Comparison of ENCODE assay signal across 27 cellular contexts in genomic region chr12:128980623-128981022, GRCh38.
"Had no signal": no experiment of that assay in that cellular context is flagged by ENCODE, and none has a peak within 500 bp of the region (broad histone marks: within the 10 kb centered on the region; RNA-seq: fewer than 3 reads in every experiment).

No MANE protein-coding gene starts in this region.

- H3K27ac ChIP-seq: left lung, lower lobe of right lung, neutrophil, parathyroid adenoma, psoas muscle, right atrium auricular region, right lobe of liver, tibial nerve, uterus had no signal

- H3K4me3 ChIP-seq: left lung, lower lobe of right lung, psoas muscle, right atrium auricular region, right lobe of liver, smooth muscle cell, tibial nerve, uterus had no signal

- H3K9ac ChIP-seq: parathyroid adenoma had no signal

- H3K4me1 ChIP-seq: left lung, lower lobe of right lung, parathyroid adenoma, psoas muscle, right atrium auricular region, tibial nerve, uterus had no signal

- DNase-seq: hypothalamus; immature natural killer cell; kidney; left colon; left lung; lower lobe of right lung; mammary epithelial cell; mesenchymal stem cell; naive thymus-derived CD8-positive, alpha-beta T cell; occipital lobe; psoas muscle; right lobe of liver; stimulated activated CD4-positive, alpha-beta T cell treated with anti-CD3 and anti-CD28 coated beads, Interleukin-1b, Interleukin-23, amount 100 ng/mL, for 48 hours; stimulated activated CD4-positive, alpha-beta T cell treated with anti-CD3 and anti-CD28 coated beads, Interleukin-2, amount 100 ng/mL, for 48 hours; stimulated activated CD4-positive, alpha-beta T cell treated with anti-CD3 and anti-CD28 coated beads, Interleukin-4, amount 100 ng/mL, for 4 hours; stimulated activated CD8-positive, alpha-beta memory T cell treated with anti-CD3 and anti-CD28 coated beads, Interleukin-4, amount 100 ng/mL, for 48 hours; stimulated activated naive CD4-positive, alpha-beta T cell treated with Interleukin-2 at 50 U/mL for 16 hours; stimulated activated naive CD8-positive, alpha-beta T cell treated with anti-CD3 and anti-CD28 coated beads, Interleukin-15, amount 100 ng/mL, for 72 hours; substantia nigra; uterus had no signal

- H2AFZ ChIP-seq: parathyroid adenoma had no signal

- H3K27me3 ChIP-seq: neutrophil, right lobe of liver, uterus had no signal

- FAIRE-seq: islet of Langerhans, kidney had no signal

- H3K79me2 ChIP-seq: parathyroid adenoma had no signal

- H3K4me2 ChIP-seq: smooth muscle cell had no signal

- H3K36me3 ChIP-seq: lower lobe of right lung, right atrium auricular region, right lobe of liver, tibial nerve, uterus had no signal

- ATAC-seq: left colon; left lung; lower lobe of right lung; naive thymus-derived CD8-positive, alpha-beta T cell; psoas muscle; right lobe of liver; stimulated activated memory B cell treated with anti-CD40 and anti-IgM and Interleukin-4, amounts not matched to agents 10 μg/mL and 1 μg/mL and 100 μg/mL, for 72 hours; stimulated activated naive CD8-positive, alpha-beta T cell treated with anti-CD3 and anti-CD28 coated beads, Interleukin-15, amount 100 ng/mL, for 72 hours had no signal

- H3K9me3 ChIP-seq: left lung, lower lobe of right lung, neutrophil, psoas muscle, right atrium auricular region, right lobe of liver, uterus had no signal
